Comparison of ENCODE assay signal across 8 cellular contexts in the genomic region with DNA sequence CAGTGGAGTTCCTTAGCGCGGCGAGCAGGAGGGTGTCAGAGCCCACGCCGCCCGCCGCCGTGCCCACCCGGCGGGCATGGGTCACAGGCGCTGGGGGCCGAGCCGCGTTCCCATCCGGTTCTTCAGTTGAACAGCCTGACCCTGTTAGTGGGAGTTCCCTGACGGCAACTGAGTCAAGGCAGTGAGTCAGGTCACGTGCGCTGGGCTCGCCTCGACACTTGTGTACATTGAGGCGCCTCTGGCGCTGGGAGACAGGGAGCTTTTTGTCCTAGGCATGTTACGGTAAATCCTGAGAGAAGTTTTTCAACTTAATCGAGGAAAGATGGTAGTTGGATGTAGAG. TPM values are rescaled to one million over a fixed set of nuclear protein-coding genes. Genes with fewer than 3 reads are reported as not detected.
DNase-seq lines count a peak whose midpoint lies in the region; ATAC-seq and TF ChIP-seq lines count a peak whose summit lies in the region.

No MANE protein-coding gene starts in this region.

- H3K9ac ChIP-seq in ES-I3 (ENCODE audit: low read depth, low read length) = peak overlapping the region; percentile 94

- peaks cover 33% of the 10 kb centered on the region for H3K4me1 ChIP-seq in ES-I3 (ENCODE audit: insufficient read depth, low read length)

- DNase-seq in amniotic stem cell (lab: John Stamatoyannopoulos, UW) = peak; percentile 64
- peak; percentile 66 for DNase-seq in left cardiac atrium
- DNase-seq in pons (ENCODE audit: low spot score) = peak; percentile 72
- DNase-seq in ureter (ENCODE audit: low spot score) = peak; percentile 74
- no peak for DNase-seq in NCI-H1694 (lab: John Stamatoyannopoulos, UW)

- peak; percentile 26 for ATAC-seq in HG03025 (IDR thresholded peaks at IDR 0.05; ENCODE audit: low FRiP score, unreplicated experiment)
- ATAC-seq in SK-N-SH treated with all-trans-retinoic acid at 6 μM for 48 hours = peak; percentile 29
- peak; percentile 40 to 64 for ATAC-seq in left cardiac atrium

- H3K9me3 ChIP-seq in ES-I3 (ENCODE audit: control insufficient read depth, insufficient read depth, low read length) = no peaks in the 10 kb centered on the region

- intact Hi-C loops in left cardiac atrium (cut with DNase I) = loop anchor here (5.0 to 10.0 kb wide), 2 partner anchors 58 to 71 kb away; no protein-coding TSS in a partner anchor

- no peaks in the 10 kb centered on the region for H3K36me3 ChIP-seq in ES-I3 (ENCODE audit: insufficient read depth, low read length)

TF ChIP-seq in SK-N-SH treated with all-trans-retinoic acid at 6 μM for 48 hours, 23 proteins besides CTCF, POLR2A, EP300 and RAD21:
- TF ChIP-seq TOX (CRISPR knock-in tag; IDR thresholded peaks at IDR 0.05; ENCODE audit: borderline replicate concordance) = no peak
- TF ChIP-seq ISL1 (CRISPR knock-in tag; IDR thresholded peaks at IDR 0.05) = no peak
- no peak for TF ChIP-seq ZC3H10 (CRISPR knock-in tag; IDR thresholded peaks at IDR 0.05)
- TF ChIP-seq, protein P1, sequence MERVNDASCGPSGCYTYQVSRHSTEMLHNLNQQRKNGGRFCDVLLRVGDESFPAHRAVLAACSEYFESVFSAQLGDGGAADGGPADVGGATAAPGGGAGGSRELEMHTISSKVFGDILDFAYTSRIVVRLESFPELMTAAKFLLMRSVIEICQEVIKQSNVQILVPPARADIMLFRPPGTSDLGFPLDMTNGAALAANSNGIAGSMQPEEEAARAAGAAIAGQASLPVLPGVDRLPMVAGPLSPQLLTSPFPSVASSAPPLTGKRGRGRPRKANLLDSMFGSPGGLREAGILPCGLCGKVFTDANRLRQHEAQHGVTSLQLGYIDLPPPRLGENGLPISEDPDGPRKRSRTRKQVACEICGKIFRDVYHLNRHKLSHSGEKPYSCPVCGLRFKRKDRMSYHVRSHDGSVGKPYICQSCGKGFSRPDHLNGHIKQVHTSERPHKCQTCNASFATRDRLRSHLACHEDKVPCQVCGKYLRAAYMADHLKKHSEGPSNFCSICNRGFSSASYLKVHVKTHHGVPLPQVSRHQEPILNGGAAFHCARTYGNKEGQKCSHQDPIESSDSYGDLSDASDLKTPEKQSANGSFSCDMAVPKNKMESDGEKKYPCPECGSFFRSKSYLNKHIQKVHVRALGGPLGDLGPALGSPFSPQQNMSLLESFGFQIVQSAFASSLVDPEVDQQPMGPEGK (CRISPR knock-in tag; IDR thresholded peaks at IDR 0.05; ENCODE audit: borderline replicate concordance) = no peak
- TF ChIP-seq OSR1 (CRISPR knock-in tag; IDR thresholded peaks at IDR 0.05) = no peak
- no peak for TF ChIP-seq ZNF565 (CRISPR knock-in tag; conservative IDR thresholded peaks at IDR 0.05; ENCODE audit: low read depth)
TF ChIP-seq in SK-N-SH treated with all-trans-retinoic acid at 6 μM for 48 hours: peak in this region for 0.

RNA-seq across cellular contexts. Expression of a gene that starts 0.7 kb away (rescaled TPM):
- 100 to 1,000 TPM; 204 to 255 TPM for total RNA-seq in left cardiac atrium
- total RNA-seq in ureter = 270 TPM
